8 cellular contexts compared by ENCODE assay signal in the genomic region with DNA sequence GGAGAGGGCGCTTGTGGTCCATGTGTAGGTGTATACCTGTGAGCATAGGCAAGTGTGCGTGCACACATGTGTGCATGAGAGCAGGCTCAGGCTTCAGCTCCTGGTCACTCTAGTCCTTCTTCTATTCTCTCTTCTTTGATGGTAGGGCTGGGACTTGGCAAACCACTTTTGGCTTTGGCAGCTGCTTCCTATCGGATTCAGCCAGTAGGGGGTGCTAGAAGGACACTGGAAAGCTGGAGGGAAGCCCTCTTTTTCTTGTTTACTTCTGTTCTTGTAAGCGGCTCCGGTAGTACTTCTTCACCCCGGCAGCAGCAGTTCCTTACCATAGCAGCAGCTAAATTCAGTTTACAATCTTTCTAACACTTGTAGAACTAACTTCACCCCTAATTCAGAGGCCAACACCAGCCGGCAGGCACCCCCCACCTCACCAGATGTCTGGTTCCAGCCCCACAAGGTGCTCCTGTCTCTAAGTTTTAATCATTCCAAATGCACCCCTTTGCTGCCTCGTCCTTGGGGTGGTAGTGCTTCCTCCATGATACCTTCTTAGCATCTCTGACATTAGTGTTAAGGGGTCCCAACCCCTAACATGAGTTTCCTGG. TPM values are rescaled to one million over a fixed set of nuclear protein-coding genes. Genes with fewer than 3 reads are reported as not detected.
DNase-seq lines count a peak whose midpoint lies in the region; ATAC-seq and TF ChIP-seq lines count a peak whose summit lies in the region.

No MANE protein-coding gene starts in this region.

- no peaks in the 10 kb centered on the region for H3K27me3 ChIP-seq in neural cell (ENCODE audit: insufficient read depth, low read depth, low read length)

- H2AFZ ChIP-seq in neural cell (ENCODE audit: low read depth, low read length) = no peak overlapping the region

- H3K36me3 Mint-ChIP-seq in activated CD4-positive, alpha-beta T cell treated with anti-CD3 and anti-CD28 coated beads for 36 hours (ENCODE audit: low read depth) = no peaks in the 10 kb centered on the region

- peak; percentile 73 for TF ChIP-seq RAD21 in neural cell (conservative IDR thresholded peaks at IDR 0.05)

- no peaks in the 10 kb centered on the region for H3F3A ChIP-seq in neural cell (ENCODE audit: insufficient read depth, low read length, poor library complexity, severe bottlenecking)

- no peak overlapping the region for H3K27ac Mint-ChIP-seq in activated CD4-positive, alpha-beta T cell treated with anti-CD3 and anti-CD28 coated beads for 36 hours

- peak in 3 of 4 experiments; percentile 18 to 42 (median 19) for DNase-seq in activated CD4-positive, CD25-positive, alpha-beta regulatory T cell (lab: John Stamatoyannopoulos, UW)
- peak; percentile 37 for DNase-seq in NCI-H2171 (lab: John Stamatoyannopoulos, UW)
- peak; percentile 84 for DNase-seq in activated CD4-positive, alpha-beta T cell treated with anti-CD3 and anti-CD28 coated beads for 36 hours
- DNase-seq in effector CD4-positive, alpha-beta T cell = peak; percentile 38

- TF ChIP-seq EP300 in neural cell (conservative IDR thresholded peaks at IDR 0.05; ENCODE audit: poor library complexity, severe bottlenecking) = no peak

- H3K9me3 ChIP-seq in neural cell (ENCODE audit: low read length) = no peaks in the 10 kb centered on the region

- no peak overlapping the region for H3K4me2 ChIP-seq in neural cell (ENCODE audit: low read length)

- no peaks in the 10 kb centered on the region for H3K79me2 ChIP-seq in neural cell (replicated peaks; ENCODE audit: insufficient read depth, low read length)

- no peak overlapping the region for H3K4me3 ChIP-seq in neural cell (ENCODE audit: low read length)

- no peaks in the 10 kb centered on the region for H3K9me3 Mint-ChIP-seq in activated CD4-positive, alpha-beta T cell treated with anti-CD3 and anti-CD28 coated beads for 36 hours (ENCODE audit: low read depth)

- H4K20me1 ChIP-seq in neural cell (ENCODE audit: insufficient read depth) = no peaks in the 10 kb centered on the region

- no peaks in the 10 kb centered on the region for H3K9me2 ChIP-seq in neural cell (ENCODE audit: insufficient read depth, low read length)

- H3K4me1 Mint-ChIP-seq in activated CD4-positive, alpha-beta T cell treated with anti-CD3 and anti-CD28 coated beads for 36 hours = peaks cover 7% of the 10 kb centered on the region

- no peak overlapping the region for H3K9ac ChIP-seq in neural cell (ENCODE audit: low read length)

- CTCF ChIA-PET in activated CD4-positive, alpha-beta T cell treated with anti-CD3 and anti-CD28 coated beads for 36 hours (lab: Charles Lee) = interaction anchor here (0.6 to 6.1 kb wide), 44 partner anchors 10 to 776 kb away, joined by 3 to 87 read pairs (median 4); a partner anchor contains a TSS

- TF ChIP-seq CTCF in neural cell (IDR thresholded peaks at IDR 0.05; ENCODE audit: poor library complexity, severe bottlenecking) = peak; percentile 66

- no peak overlapping the region for H3K27ac ChIP-seq in neural cell (ENCODE audit: low read length)

- no peak overlapping the region for H3K4me3 Mint-ChIP-seq in activated CD4-positive, alpha-beta T cell treated with anti-CD3 and anti-CD28 coated beads for 36 hours

- POLR2A ChIA-PET in activated CD4-positive, alpha-beta T cell treated with anti-CD3 and anti-CD28 coated beads for 36 hours (lab: Charles Lee) = interaction anchor here (0.6 kb wide), 1 partner anchor 396 kb away, joined by 3 read pairs; no protein-coding TSS in a partner anchor

- no peak for ATAC-seq in activated CD4-positive, CD25-positive, alpha-beta regulatory T cell treated with anti-CD3 and anti-CD28 coated beads, Interleukin-2, amount 50 U/mL, for 24 hours
- ATAC-seq in activated CD4-positive, alpha-beta T cell treated with anti-CD3 and anti-CD28 coated beads for 36 hours = peak; percentile 55
- no peak for ATAC-seq in HG03175 (IDR thresholded peaks at IDR 0.05; ENCODE audit: unreplicated experiment)
- ATAC-seq in HG03571 (IDR thresholded peaks at IDR 0.05; ENCODE audit: unreplicated experiment) = no peak

- H3K36me3 ChIP-seq in neural cell (ENCODE audit: insufficient read depth, low read length) = no peaks in the 10 kb centered on the region

- no peaks in the 10 kb centered on the region for H3K27me3 Mint-ChIP-seq in activated CD4-positive, alpha-beta T cell treated with anti-CD3 and anti-CD28 coated beads for 36 hours

- intact Hi-C loops in activated CD4-positive, alpha-beta T cell treated with anti-CD3 and anti-CD28 coated beads for 36 hours (cut with DNase I, micrococcal nuclease) = loop anchor here (1.0 to 10.0 kb wide), 10 partner anchors 43 to 777 kb away; a partner anchor contains a TSS

TF ChIP-seq in neural cell, 6 proteins besides CTCF, POLR2A, EP300 and RAD21:
- TF ChIP-seq, protein P1, sequence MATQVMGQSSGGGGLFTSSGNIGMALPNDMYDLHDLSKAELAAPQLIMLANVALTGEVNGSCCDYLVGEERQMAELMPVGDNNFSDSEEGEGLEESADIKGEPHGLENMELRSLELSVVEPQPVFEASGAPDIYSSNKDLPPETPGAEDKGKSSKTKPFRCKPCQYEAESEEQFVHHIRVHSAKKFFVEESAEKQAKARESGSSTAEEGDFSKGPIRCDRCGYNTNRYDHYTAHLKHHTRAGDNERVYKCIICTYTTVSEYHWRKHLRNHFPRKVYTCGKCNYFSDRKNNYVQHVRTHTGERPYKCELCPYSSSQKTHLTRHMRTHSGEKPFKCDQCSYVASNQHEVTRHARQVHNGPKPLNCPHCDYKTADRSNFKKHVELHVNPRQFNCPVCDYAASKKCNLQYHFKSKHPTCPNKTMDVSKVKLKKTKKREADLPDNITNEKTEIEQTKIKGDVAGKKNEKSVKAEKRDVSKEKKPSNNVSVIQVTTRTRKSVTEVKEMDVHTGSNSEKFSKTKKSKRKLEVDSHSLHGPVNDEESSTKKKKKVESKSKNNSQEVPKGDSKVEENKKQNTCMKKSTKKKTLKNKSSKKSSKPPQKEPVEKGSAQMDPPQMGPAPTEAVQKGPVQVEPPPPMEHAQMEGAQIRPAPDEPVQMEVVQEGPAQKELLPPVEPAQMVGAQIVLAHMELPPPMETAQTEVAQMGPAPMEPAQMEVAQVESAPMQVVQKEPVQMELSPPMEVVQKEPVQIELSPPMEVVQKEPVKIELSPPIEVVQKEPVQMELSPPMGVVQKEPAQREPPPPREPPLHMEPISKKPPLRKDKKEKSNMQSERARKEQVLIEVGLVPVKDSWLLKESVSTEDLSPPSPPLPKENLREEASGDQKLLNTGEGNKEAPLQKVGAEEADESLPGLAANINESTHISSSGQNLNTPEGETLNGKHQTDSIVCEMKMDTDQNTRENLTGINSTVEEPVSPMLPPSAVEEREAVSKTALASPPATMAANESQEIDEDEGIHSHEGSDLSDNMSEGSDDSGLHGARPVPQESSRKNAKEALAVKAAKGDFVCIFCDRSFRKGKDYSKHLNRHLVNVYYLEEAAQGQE (IDR thresholded peaks at IDR 0.05; ENCODE audit: borderline replicate concordance) = no peak
- TF ChIP-seq SMC3 (conservative IDR thresholded peaks at IDR 0.05; ENCODE audit: poor library complexity) = peak; percentile 68

RNA-seq across cellular contexts. Expression of a gene that starts 25.1 kb away (rescaled TPM):
- total RNA-seq in activated CD4-positive, alpha-beta T cell treated with anti-CD3 and anti-CD28 coated beads for 36 hours = 10 to 100 TPM; 30.8 to 34.1 TPM
- polyA plus RNA-seq in neural cell = 4.8 and 7.9 TPM in 2 replicates
- 1.2 and 2.9 TPM in 2 replicates for polyA minus RNA-seq in neural cell

RNA-seq across cellular contexts. Expression of a gene that starts 43.2 kb away (rescaled TPM):
- total RNA-seq in activated CD4-positive, alpha-beta T cell treated with anti-CD3 and anti-CD28 coated beads for 36 hours = 10 to 100 TPM in 1 of 2 experiments, 1 to 10 TPM in 1; 9.2 to 13.8 TPM
- 33.3 and 39.8 TPM in 2 replicates for polyA plus RNA-seq in neural cell
- 16.9 and 19.5 TPM in 2 replicates for polyA minus RNA-seq in neural cell

Comparison
In these comparisons a context has a peak if more than half of its experiments do, and no peak if none do; other contexts are left out.
1. DNase-seq: peak in every context shown above with its lines; median percentile 84 in activated CD4-positive, alpha-beta T cell treated with anti-CD3 and anti-CD28 coated beads for 36 hours; 38 in effector CD4-positive, alpha-beta T cell; 37 in NCI-H2171; 19 in activated CD4-positive, CD25-positive, alpha-beta regulatory T cell.